ENCODE assay signal across 8 cellular contexts in genomic region chr1:53945433-53946251, GRCh38. TPM values are rescaled to one million over a fixed set of nuclear protein-coding genes. Genes with fewer than 3 reads are reported as not detected.
DNase-seq lines count a peak whose midpoint lies in the region; ATAC-seq and TF ChIP-seq lines count a peak whose summit lies in the region.

Gene IFT25, minus strand, starts transcription at chr1:53945699. Its CDS starts 5,617 bp downstream, at chr1:53940082.

- no peaks in the 10 kb centered on the region for H3K27me3 Mint-ChIP-seq in CD14-positive monocyte (ENCODE audit: low read depth in 3 of 3)
- H3K27me3 Mint-ChIP-seq in dendritic cell treated with granulocyte-macrophage colony-stimulating factor and Interleukin-4, amounts not matched to agents 40 ng/mL and 50 ng/mL, for 4 days = no peaks in the 10 kb centered on the region

- under 1% methylated on average over 90 of the region's 90 CpGs for WGBS in liver

- DNase-seq in CD14-positive monocyte (ENCODE audit: low spot score) (peak; percentile 96), NCI-H748 (lab: John Stamatoyannopoulos, UW; ENCODE audit: unreplicated experiment) (peak; percentile 96)
- peak; percentile 98 to 99 for DNase-seq in activated CD4-positive, alpha-beta T cell treated with anti-CD3 and anti-CD28 coated beads, Interleukin-2, amount 50 U/mL, for 4 hours
- DNase-seq in stimulated activated CD4-positive, alpha-beta T cell treated with anti-CD3 and anti-CD28 coated beads, Interleukin-4, amount 100 ng/mL, for 1 hour = peak; percentile 99

- peaks cover 22% of the 10 kb centered on the region for H3K4me1 Mint-ChIP-seq in CD14-positive monocyte
- peaks cover 39% of the 10 kb centered on the region for H3K4me1 Mint-ChIP-seq in dendritic cell treated with granulocyte-macrophage colony-stimulating factor and Interleukin-4, amounts not matched to agents 40 ng/mL and 50 ng/mL, for 4 days (ENCODE audit: low read depth)

- H3K4me3 ChIP-seq in liver (ENCODE audit: low read depth in 1 of 3, low read length in 3 of 3) = peak within 1 kb of the TSS; percentile 82 to 98 (median 96)

- no peaks in the 10 kb centered on the region for H3K9me3 ChIP-seq in liver (ENCODE audit: control insufficient read depth in 4 of 4, low read length in 3 of 4)

- peak within 1 kb of the TSS; percentile 94 to 96 for H3K4me3 Mint-ChIP-seq in CD14-positive monocyte
- H3K4me3 Mint-ChIP-seq in dendritic cell treated with granulocyte-macrophage colony-stimulating factor and Interleukin-4, amounts not matched to agents 40 ng/mL and 50 ng/mL, for 4 days = peak within 1 kb of the TSS; percentile 95

- TF ChIP-seq CTCF in CD14-positive monocyte (IDR thresholded peaks at IDR 0.05) (no peak), liver (IDR thresholded peaks at IDR 0.05; ENCODE audit: low read depth, low read length, missing input control) (no peak)

- H3K9me3 Mint-ChIP-seq in CD14-positive monocyte = no peaks in the 10 kb centered on the region
- H3K9me3 Mint-ChIP-seq in dendritic cell treated with granulocyte-macrophage colony-stimulating factor and Interleukin-4, amounts not matched to agents 40 ng/mL and 50 ng/mL, for 4 days = no peaks in the 10 kb centered on the region

- H3K27me3 ChIP-seq in liver (ENCODE audit: control insufficient read depth in 4 of 4, insufficient read depth in 4 of 4, low read length in 3 of 4) = no peaks in the 10 kb centered on the region

- TF ChIP-seq RAD21 in liver (IDR thresholded peaks at IDR 0.05) = peak in 1 of 2 donors; percentile 46

- peak; percentile 69 for ATAC-seq in GM19395 (IDR thresholded peaks at IDR 0.05; ENCODE audit: unreplicated experiment)
- peak; percentile 38 for ATAC-seq in HG03558 (IDR thresholded peaks at IDR 0.05; ENCODE audit: extremely low read depth, unreplicated experiment)

- peaks cover 0 to 2% of the 10 kb centered on the region in 2 donors for H3K36me3 Mint-ChIP-seq in CD14-positive monocyte
- H3K36me3 Mint-ChIP-seq in dendritic cell treated with granulocyte-macrophage colony-stimulating factor and Interleukin-4, amounts not matched to agents 40 ng/mL and 50 ng/mL, for 4 days (ENCODE audit: low read depth) = peaks cover 24% of the 10 kb centered on the region

- no peaks in the 10 kb centered on the region for H3K36me3 ChIP-seq in liver (ENCODE audit: control insufficient read depth in 4 of 4, insufficient read depth in 3 of 4, low read depth in 1 of 4, low read length in 3 of 4)

- H3K9ac ChIP-seq in liver (ENCODE audit: low read depth in 1 of 2, low read length in 2 of 2) = peak within 1 kb of the TSS; percentile 35 to 89

- H3K4me1 ChIP-seq in liver (ENCODE audit: control insufficient read depth in 4 of 4, insufficient read depth in 4 of 4, low read length in 3 of 4) = peaks cover 2 to 21% (median 17%) of the 10 kb centered on the region in 4 donors

- peak within 1 kb of the TSS; percentile 87 to 94 (median 92) for H3K27ac Mint-ChIP-seq in CD14-positive monocyte
- peak within 1 kb of the TSS; percentile 88 for H3K27ac Mint-ChIP-seq in dendritic cell treated with granulocyte-macrophage colony-stimulating factor and Interleukin-4, amounts not matched to agents 40 ng/mL and 50 ng/mL, for 4 days

- H3K27ac ChIP-seq in liver (ENCODE audit: low read depth in 1 of 2, low read length in 2 of 2) = peak within 1 kb of the TSS; percentile 90 to 91

- intact Hi-C loops in CD14-positive monocyte (cut with micrococcal nuclease) = loop anchor here (2.0 to 10.0 kb wide), 7 partner anchors 55 to 819 kb away; partner anchors contain the start of genes TCEANC2 (in 2 of the 2), TMEM59 (in 2 of the 2), NDC1 (in 1 of the 2) and PARS2 (in 1 of the 2)
- intact Hi-C loops in dendritic cell treated with granulocyte-macrophage colony-stimulating factor and Interleukin-4, amounts not matched to agents 40 ng/mL and 50 ng/mL, for 4 days (cut with micrococcal nuclease) = loop anchor here (1.0 to 10.0 kb wide), 4 partner anchors 56 to 819 kb away; partner anchors contain the start of genes NDC1, PARS2, TCEANC2 and TMEM59

TF ChIP-seq in liver, 16 proteins besides CTCF, POLR2A, EP300 and RAD21:
- TF ChIP-seq TAF1 (conservative IDR thresholded peaks at IDR 0.05) (peak; percentile 46), ZBTB33 (IDR thresholded peaks at IDR 0.05) (no peak), HNF4A (conservative IDR thresholded peaks at IDR 0.05) (peak in 1 of 2 donors; percentile 5), MAX (IDR thresholded peaks at IDR 0.05) (no peak), SP1 (IDR thresholded peaks at IDR 0.05) (peak; percentile 54), RXRA (IDR thresholded peaks at IDR 0.05) (peak in 1 of 2 donors; percentile 20), HNF4G (IDR thresholded peaks at IDR 0.05) (no peak), FOXA2 (IDR thresholded peaks at IDR 0.05) (no peak), JUND (IDR thresholded peaks at IDR 0.05) (no peak), NR2F2 (IDR thresholded peaks at IDR 0.05) (no peak), EGR1 (IDR thresholded peaks at IDR 0.05; ENCODE audit: low read depth in 2 of 2) (no peak), FOXA1 (IDR thresholded peaks at IDR 0.05) (no peak), ATF3 (IDR thresholded peaks at IDR 0.05) (no peak), YY1 (IDR thresholded peaks at IDR 0.05) (peak; percentile 48), REST (IDR thresholded peaks at IDR 0.05) (no peak), GABPA (IDR thresholded peaks at IDR 0.05 in 1 of 2, conservative IDR thresholded peaks at IDR 0.05 in 1 of 2) (peak in 1 of 2 donors; percentile 15)

RNA-seq across cellular contexts. Expression of gene IFT25, which starts in this region (rescaled TPM):
- polyA plus RNA-seq in CD14-positive monocyte (10 to 100 TPM; 27.8 to 30.6 TPM), liver (10 to 100 TPM in 1 of 2 donors, 1 to 10 TPM in 1; 8.6 to 37.4 TPM)
- total RNA-seq in liver = 10 to 100 TPM; 13.0 to 18.3 TPM

Comparison
In these comparisons a context has a peak if more than half of its experiments do, and no peak if none do; other contexts are left out.
1. Peak in every context shown above with its lines: DNase-seq, ATAC-seq, H3K4me3 ChIP-seq and H3K27ac ChIP-seq.